In the genomic region with DNA sequence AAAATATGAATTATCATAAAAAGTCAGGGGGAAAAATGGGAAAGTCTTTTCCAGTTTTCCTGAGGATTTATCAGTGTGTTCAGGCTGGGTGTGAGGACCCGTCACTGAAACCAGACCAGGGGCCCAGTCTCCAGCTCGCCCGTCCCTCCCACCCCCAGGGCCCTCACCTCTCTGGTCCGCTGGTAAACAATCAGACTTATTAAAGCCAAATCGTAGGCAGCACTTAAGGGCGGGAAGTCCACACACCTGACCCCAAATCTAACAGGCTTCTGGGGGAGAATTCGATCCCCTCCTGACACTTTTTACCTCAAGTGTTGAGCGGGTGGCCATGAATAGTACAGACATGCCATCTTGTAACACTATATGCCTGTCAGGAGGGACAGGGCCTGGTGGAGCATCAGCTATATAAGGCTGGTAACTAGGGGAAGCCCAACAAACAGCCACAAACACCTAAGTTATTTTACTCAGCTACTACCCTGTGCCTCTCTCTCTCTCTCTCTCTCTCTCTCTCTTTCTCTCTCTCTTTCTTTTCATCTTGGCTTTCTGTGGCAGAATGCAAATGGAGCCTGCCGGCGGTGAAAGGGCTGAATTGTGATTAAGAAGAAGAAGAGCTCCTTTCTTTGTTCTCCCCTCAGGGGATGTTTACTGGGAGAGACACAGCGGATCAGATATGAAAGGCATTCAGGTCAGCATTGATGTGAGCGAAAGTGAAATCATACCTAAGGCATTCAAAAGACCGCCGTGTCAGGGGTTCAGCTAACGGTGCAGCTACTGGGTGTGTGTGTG, we compare ENCODE assay signal across 1 cellular context.
A peak's percentile ranks its signal among the peaks of the same experiment; 100 is the strongest.
TF ChIP-seq lines count a peak whose summit lies in the region.

No MANE protein-coding gene starts in this region.

TF ChIP-seq in K562, 482 proteins besides CTCF, POLR2A, EP300 and RAD21 (continued from another document and continues in another):
- no peak for TF ChIP-seq ZNF639 (CRISPR knock-in tag; conservative IDR thresholded peaks at IDR 0.05 in 1 of 2, IDR thresholded peaks at IDR 0.05 in 1 of 2)
- TF ChIP-seq JUN (IDR thresholded peaks at IDR 0.05; ENCODE audit: borderline replicate concordance, low read depth, low read length): 0 out of 2 replicates have a peak, but pooled peaks have one; percentile 11
- TF ChIP-seq JUN (CRISPR knock-in tag; IDR thresholded peaks at IDR 0.05; ENCODE audit: borderline replicate concordance): no peak
- no peak for TF ChIP-seq ZNF76 (CRISPR knock-in tag; IDR thresholded peaks at IDR 0.05; ENCODE audit: borderline replicate concordance)
- no peak for TF ChIP-seq ZNF77 (CRISPR knock-in tag; IDR thresholded peaks at IDR 0.05)
- TF ChIP-seq BACH1 (tag; IDR thresholded peaks at IDR 0.05): 0 out of 2 replicates have a peak, but pooled peaks have one; percentile 44
- TF ChIP-seq FOXP4 (CRISPR knock-in tag; IDR thresholded peaks at IDR 0.05; ENCODE audit: borderline replicate concordance): no peak
- TF ChIP-seq ATF7 (IDR thresholded peaks at IDR 0.05): 0 out of 2 replicates have a peak, but pooled peaks have one; percentile 17
- 0 out of 2 replicates have a peak, but pooled peaks have one; percentile 19 for TF ChIP-seq ZNF212 (CRISPR knock-in tag; IDR thresholded peaks at IDR 0.05)
- TF ChIP-seq TRIM24 (IDR thresholded peaks at IDR 0.05): no peak
- no peak for TF ChIP-seq KLF1 (tag; IDR thresholded peaks at IDR 0.05)
- TF ChIP-seq, protein P1, sequence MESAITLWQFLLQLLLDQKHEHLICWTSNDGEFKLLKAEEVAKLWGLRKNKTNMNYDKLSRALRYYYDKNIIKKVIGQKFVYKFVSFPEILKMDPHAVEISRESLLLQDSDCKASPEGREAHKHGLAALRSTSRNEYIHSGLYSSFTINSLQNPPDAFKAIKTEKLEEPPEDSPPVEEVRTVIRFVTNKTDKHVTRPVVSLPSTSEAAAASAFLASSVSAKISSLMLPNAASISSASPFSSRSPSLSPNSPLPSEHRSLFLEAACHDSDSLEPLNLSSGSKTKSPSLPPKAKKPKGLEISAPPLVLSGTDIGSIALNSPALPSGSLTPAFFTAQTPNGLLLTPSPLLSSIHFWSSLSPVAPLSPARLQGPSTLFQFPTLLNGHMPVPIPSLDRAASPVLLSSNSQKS (CRISPR knock-in tag; IDR thresholded peaks at IDR 0.05): no peak
- TF ChIP-seq, protein P2, sequence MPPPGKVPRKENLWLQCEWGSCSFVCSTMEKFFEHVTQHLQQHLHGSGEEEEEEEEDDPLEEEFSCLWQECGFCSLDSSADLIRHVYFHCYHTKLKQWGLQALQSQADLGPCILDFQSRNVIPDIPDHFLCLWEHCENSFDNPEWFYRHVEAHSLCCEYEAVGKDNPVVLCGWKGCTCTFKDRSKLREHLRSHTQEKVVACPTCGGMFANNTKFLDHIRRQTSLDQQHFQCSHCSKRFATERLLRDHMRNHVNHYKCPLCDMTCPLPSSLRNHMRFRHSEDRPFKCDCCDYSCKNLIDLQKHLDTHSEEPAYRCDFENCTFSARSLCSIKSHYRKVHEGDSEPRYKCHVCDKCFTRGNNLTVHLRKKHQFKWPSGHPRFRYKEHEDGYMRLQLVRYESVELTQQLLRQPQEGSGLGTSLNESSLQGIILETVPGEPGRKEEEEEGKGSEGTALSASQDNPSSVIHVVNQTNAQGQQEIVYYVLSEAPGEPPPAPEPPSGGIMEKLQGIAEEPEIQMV (tag; conservative IDR thresholded peaks at IDR 0.05; ENCODE audit: low read depth): no peak
- no peak for TF ChIP-seq BRD9 (IDR thresholded peaks at IDR 0.05; ENCODE audit: low read depth, partially characterized antibody)
- TF ChIP-seq KLF6 (CRISPR knock-in tag; IDR thresholded peaks at IDR 0.05; ENCODE audit: borderline replicate concordance): no peak
- no peak for TF ChIP-seq NR3C1 (CRISPR knock-in tag; IDR thresholded peaks at IDR 0.05)
- no peak for TF ChIP-seq GTF2F1 (IDR thresholded peaks at IDR 0.05; ENCODE audit: low read depth, low read length)
- TF ChIP-seq TAL1 (IDR thresholded peaks at IDR 0.05): no peak
- no peak for TF ChIP-seq FOXP1 (CRISPR knock-in tag; IDR thresholded peaks at IDR 0.05)
- TF ChIP-seq, protein P3, sequence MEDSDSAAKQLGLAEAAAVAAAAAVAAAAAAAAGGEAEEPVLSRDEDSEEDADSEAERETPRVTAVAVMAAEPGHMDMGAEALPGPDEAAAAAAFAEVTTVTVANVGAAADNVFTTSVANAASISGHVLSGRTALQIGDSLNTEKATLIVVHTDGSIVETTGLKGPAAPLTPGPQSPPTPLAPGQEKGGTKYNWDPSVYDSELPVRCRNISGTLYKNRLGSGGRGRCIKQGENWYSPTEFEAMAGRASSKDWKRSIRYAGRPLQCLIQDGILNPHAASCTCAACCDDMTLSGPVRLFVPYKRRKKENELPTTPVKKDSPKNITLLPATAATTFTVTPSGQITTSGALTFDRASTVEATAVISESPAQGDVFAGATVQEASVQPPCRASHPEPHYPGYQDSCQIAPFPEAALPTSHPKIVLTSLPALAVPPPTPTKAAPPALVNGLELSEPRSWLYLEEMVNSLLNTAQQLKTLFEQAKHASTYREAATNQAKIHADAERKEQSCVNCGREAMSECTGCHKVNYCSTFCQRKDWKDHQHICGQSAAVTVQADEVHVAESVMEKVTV (CRISPR knock-in tag; IDR thresholded peaks at IDR 0.05): no peak
- TF ChIP-seq RREB1 (CRISPR knock-in tag; IDR thresholded peaks at IDR 0.05): no peak
- no peak for TF ChIP-seq ATF2 (CRISPR knock-in tag; IDR thresholded peaks at IDR 0.05)
- TF ChIP-seq XRCC5 (IDR thresholded peaks at IDR 0.05; ENCODE audit: low read depth, low read length): peak; percentile 46; the same call in 1 of the 2 replicates
- TF ChIP-seq U2AF1 (optimal IDR thresholded peaks at IDR 0.05; ENCODE audit: low read depth, low read length): no peak
- TF ChIP-seq HMBOX1 (IDR thresholded peaks at IDR 0.05): 0 out of 2 replicates have a peak, but pooled peaks have one; percentile 32
- TF ChIP-seq SLC30A9 (CRISPR knock-in tag; IDR thresholded peaks at IDR 0.05): no peak
- TF ChIP-seq, protein P4, sequence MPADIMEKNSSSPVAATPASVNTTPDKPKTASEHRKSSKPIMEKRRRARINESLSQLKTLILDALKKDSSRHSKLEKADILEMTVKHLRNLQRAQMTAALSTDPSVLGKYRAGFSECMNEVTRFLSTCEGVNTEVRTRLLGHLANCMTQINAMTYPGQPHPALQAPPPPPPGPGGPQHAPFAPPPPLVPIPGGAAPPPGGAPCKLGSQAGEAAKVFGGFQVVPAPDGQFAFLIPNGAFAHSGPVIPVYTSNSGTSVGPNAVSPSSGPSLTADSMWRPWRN (IDR thresholded peaks at IDR 0.05; ENCODE audit: low read depth): no peak
- TF ChIP-seq, protein P5, sequence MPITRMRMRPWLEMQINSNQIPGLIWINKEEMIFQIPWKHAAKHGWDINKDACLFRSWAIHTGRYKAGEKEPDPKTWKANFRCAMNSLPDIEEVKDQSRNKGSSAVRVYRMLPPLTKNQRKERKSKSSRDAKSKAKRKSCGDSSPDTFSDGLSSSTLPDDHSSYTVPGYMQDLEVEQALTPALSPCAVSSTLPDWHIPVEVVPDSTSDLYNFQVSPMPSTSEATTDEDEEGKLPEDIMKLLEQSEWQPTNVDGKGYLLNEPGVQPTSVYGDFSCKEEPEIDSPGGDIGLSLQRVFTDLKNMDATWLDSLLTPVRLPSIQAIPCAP (CRISPR knock-in tag; IDR thresholded peaks at IDR 0.05; ENCODE audit: borderline replicate concordance): no peak
- peak; percentile 61; the same call in 1 of the 2 replicates for TF ChIP-seq ZNF395 (CRISPR knock-in tag; IDR thresholded peaks at IDR 0.05)
- 0 out of 2 replicates have a peak, but pooled peaks have one; percentile 18 for TF ChIP-seq SOX6 (IDR thresholded peaks at IDR 0.05)
- no peak for TF ChIP-seq TAF1 (IDR thresholded peaks at IDR 0.05; ENCODE audit: control insufficient read depth, extremely low read depth, insufficient read depth, low read length, severe bottlenecking)
- TF ChIP-seq ILK (tag; IDR thresholded peaks at IDR 0.05; ENCODE audit: borderline replicate concordance, low read depth): no peak
- no peak for TF ChIP-seq IFI16 (CRISPR knock-in tag; IDR thresholded peaks at IDR 0.05)
- no peak for TF ChIP-seq KDM5B (IDR thresholded peaks at IDR 0.05; ENCODE audit: insufficient replicate concordance, low read depth, low read length)
- no peak for TF ChIP-seq ZC3H11A (IDR thresholded peaks at IDR 0.05; ENCODE audit: low read depth, low read length)
- 0 out of 2 replicates have a peak, but pooled peaks have one; percentile 21 for TF ChIP-seq POLR2G (IDR thresholded peaks at IDR 0.05; ENCODE audit: low read depth, low read length)
